ENCODE assay signal across 1 cellular context in genomic region chr1:248890549-248891498, GRCh38.
TF ChIP-seq lines count a peak whose summit lies in the region.

No MANE protein-coding gene starts in this region.

TF ChIP-seq in K562, 482 proteins besides CTCF, POLR2A, EP300 and RAD21 (continued from another document and continues in another):
- TF ChIP-seq SFPQ (IDR thresholded peaks at IDR 0.05; ENCODE audit: low read depth, low read length), result no peak
- no peak for TF ChIP-seq TFAP4 (CRISPR knock-in tag; IDR thresholded peaks at IDR 0.05; ENCODE audit: borderline replicate concordance)
- no peak for TF ChIP-seq ZNF449 (CRISPR knock-in tag; IDR thresholded peaks at IDR 0.05)
- no peak for TF ChIP-seq PHF21A (IDR thresholded peaks at IDR 0.05; ENCODE audit: borderline replicate concordance, low read depth)
- TF ChIP-seq ZNF134 (CRISPR knock-in tag; conservative IDR thresholded peaks at IDR 0.05), result no peak
- peak; percentile 42; the same call in 1 of the 2 replicates for TF ChIP-seq ZBTB40 (IDR thresholded peaks at IDR 0.05)
- TF ChIP-seq ZBTB40 (CRISPR knock-in tag; IDR thresholded peaks at IDR 0.05), result peak; percentile 46; the same call in 1 of the 2 replicates
- TF ChIP-seq DIDO1 (tag; IDR thresholded peaks at IDR 0.05; ENCODE audit: low read depth), result no peak
- TF ChIP-seq ZNF274 (IDR thresholded peaks at IDR 0.05; ENCODE audit: borderline replicate concordance, low read depth, low read length), result no peak
- no peak for TF ChIP-seq SREBF1 (IDR thresholded peaks at IDR 0.05; ENCODE audit: borderline replicate concordance, low read depth, low read length)
- no peak for TF ChIP-seq TBL1XR1 (IDR thresholded peaks at IDR 0.05; ENCODE audit: low read length in 2 of 2)
- no peak for TF ChIP-seq PHF8 (IDR thresholded peaks at IDR 0.05; ENCODE audit: borderline replicate concordance, low read length)
- peak; percentile 40; the same call in 1 of the 2 replicates for TF ChIP-seq ZBTB5 (IDR thresholded peaks at IDR 0.05)
- TF ChIP-seq CHAMP1 (IDR thresholded peaks at IDR 0.05), result no peak
- no peak for TF ChIP-seq PBX2 (CRISPR knock-in tag; IDR thresholded peaks at IDR 0.05; ENCODE audit: low read depth)
- peak; percentile 70 for TF ChIP-seq PBX2 (tag; conservative IDR thresholded peaks at IDR 0.05; ENCODE audit: low read depth)
- no peak for TF ChIP-seq ZNF764 (CRISPR knock-in tag; IDR thresholded peaks at IDR 0.05; ENCODE audit: low read depth)
- TF ChIP-seq KLF16 (IDR thresholded peaks at IDR 0.05), result no peak
- no peak for TF ChIP-seq SRF (CRISPR knock-in tag; IDR thresholded peaks at IDR 0.05)
- no peak for TF ChIP-seq ILF3 (IDR thresholded peaks at IDR 0.05; ENCODE audit: borderline replicate concordance)
- no peak; the same call in 1 of the 2 replicates for TF ChIP-seq HSF4 (CRISPR knock-in tag; IDR thresholded peaks at IDR 0.05; ENCODE audit: borderline replicate concordance)
- no peak for TF ChIP-seq MEF2D (tag; conservative IDR thresholded peaks at IDR 0.05; ENCODE audit: low read depth)
- no peak for TF ChIP-seq ZNF232 (CRISPR knock-in tag; IDR thresholded peaks at IDR 0.05)
- no peak for TF ChIP-seq ZFP1 (CRISPR knock-in tag; IDR thresholded peaks at IDR 0.05)
- TF ChIP-seq TFAM (CRISPR knock-in tag; conservative IDR thresholded peaks at IDR 0.05), result no peak
- TF ChIP-seq SMAD4 (CRISPR knock-in tag; conservative IDR thresholded peaks at IDR 0.05), result no peak; the same call in 1 of the 2 replicates
- no peak for TF ChIP-seq KAT8 (IDR thresholded peaks at IDR 0.05; ENCODE audit: low read depth)
- TF ChIP-seq ZBTB43 (CRISPR knock-in tag; IDR thresholded peaks at IDR 0.05), result no peak
- TF ChIP-seq NFYB (IDR thresholded peaks at IDR 0.05; ENCODE audit: extremely low read depth, insufficient read length), result no peak
- no peak for TF ChIP-seq ATF6 (CRISPR knock-in tag; IDR thresholded peaks at IDR 0.05)
